ENCODE assay signal across 17 cellular contexts in the genomic region with DNA sequence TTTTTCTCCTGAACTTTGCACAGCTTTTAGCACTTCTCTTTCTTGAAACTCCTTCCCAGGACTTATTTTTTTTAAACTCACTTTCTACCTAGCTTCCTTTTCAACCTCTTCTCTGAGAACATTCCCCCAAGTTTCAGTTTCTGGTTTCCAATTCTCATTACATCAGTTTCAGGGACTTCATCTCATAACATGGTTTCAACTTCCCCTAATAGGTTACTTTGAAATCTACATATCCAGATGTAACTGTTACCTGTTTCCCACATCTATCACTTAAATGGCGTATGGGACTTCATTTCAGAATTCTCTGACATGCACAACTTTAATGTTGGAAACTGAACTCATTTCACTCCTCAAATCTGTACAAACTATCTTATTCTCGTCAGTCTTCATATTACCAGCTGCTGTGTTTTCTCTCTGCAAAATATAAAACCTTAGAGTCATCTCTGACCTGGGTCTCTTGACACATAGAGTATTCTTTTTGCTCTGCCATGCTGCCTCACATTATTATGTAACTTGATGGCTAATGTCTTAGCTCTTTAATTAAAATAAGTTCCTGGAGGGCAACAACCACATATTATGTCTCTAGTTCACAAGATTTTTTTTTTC.
A peak's percentile ranks its signal among the peaks of the same experiment; 100 is the strongest.
DNase-seq lines count a peak whose midpoint lies in the region; ATAC-seq and TF ChIP-seq lines count a peak whose summit lies in the region.
"Had no signal": no experiment of that assay in that cellular context is flagged by ENCODE, and none has a peak within 500 bp of the region (broad histone marks: within the 10 kb centered on the region; RNA-seq: fewer than 3 reads in every experiment).

No MANE protein-coding gene starts in this region.

- H3K27me3 ChIP-seq in KMS-11 (ENCODE audit: insufficient read depth, low read depth): no peaks in the 10 kb centered on the region
- H3K27me3 ChIP-seq: heart right ventricle, vagina had no signal

- H3K27ac Mint-ChIP-seq in activated naive CD4-positive, alpha-beta T cell treated with anti-CD3 and anti-CD28 coated beads, Interleukin-2, amount 50 U/mL, for 24 hours: peak overlapping the region; percentile 59
- H3K27ac Mint-ChIP-seq in stimulated activated naive CD8-positive, alpha-beta T cell treated with anti-CD3 and anti-CD28 coated beads, Interleukin-15, amount 100 ng/mL, for 72 hours: peak overlapping the region; percentile 4 to 80
- H3K27ac Mint-ChIP-seq in effector memory CD8-positive, alpha-beta T cell: peak overlapping the region in 1 of 2 donors; percentile 4
- H3K27ac Mint-ChIP-seq: activated CD4-positive, alpha-beta memory T cell treated with anti-CD3 and anti-CD28 coated beads, Interleukin-2, amount 10 ng/mL, durations not matched to agents 7 days and 5 days had no signal

- H4K20me1 ChIP-seq in KMS-11 (ENCODE audit: insufficient read depth): no peaks in the 10 kb centered on the region

- H3K27ac ChIP-seq in KMS-11: no peak overlapping the region
- H3K27ac ChIP-seq: epithelial cell of prostate, heart right ventricle, vagina had no signal

- H2AFZ ChIP-seq in KMS-11 (ENCODE audit: low read depth): no peak overlapping the region

- no peak for TF ChIP-seq CTCF in KMS-11 (conservative IDR thresholded peaks at IDR 0.05; ENCODE audit: low read depth, low read length)

- H3K4me3 ChIP-seq in KMS-11 (IDR thresholded peaks at IDR 0.05; ENCODE audit: insufficient read depth, low read depth, low read length): no peak overlapping the region
- H3K4me3 ChIP-seq: heart right ventricle, vagina had no signal

- H3K4me1 Mint-ChIP-seq in activated naive CD4-positive, alpha-beta T cell treated with anti-CD3 and anti-CD28 coated beads, Interleukin-2, amount 50 U/mL, for 24 hours: peaks cover 4% of the 10 kb centered on the region
- peaks cover 10% of the 10 kb centered on the region for H3K4me1 Mint-ChIP-seq in stimulated activated naive CD8-positive, alpha-beta T cell treated with anti-CD3 and anti-CD28 coated beads, Interleukin-15, amount 100 ng/mL, for 72 hours
- H3K4me1 Mint-ChIP-seq in effector memory CD8-positive, alpha-beta T cell (ENCODE audit: low read depth in 2 of 2): no peaks in the 10 kb centered on the region

- peaks cover 22% of the 10 kb centered on the region for H3K36me3 Mint-ChIP-seq in activated naive CD4-positive, alpha-beta T cell treated with anti-CD3 and anti-CD28 coated beads, Interleukin-2, amount 50 U/mL, for 24 hours
- peaks cover 42% of the 10 kb centered on the region for H3K36me3 Mint-ChIP-seq in effector memory CD8-positive, alpha-beta T cell (ENCODE audit: insufficient read depth)

- ATAC-seq in GM21529 (IDR thresholded peaks at IDR 0.05; ENCODE audit: unreplicated experiment): peak; percentile 79
- ATAC-seq in stimulated activated naive CD8-positive, alpha-beta T cell treated with anti-CD3 and anti-CD28 coated beads, Interleukin-15, amount 100 ng/mL, for 72 hours: peak; percentile 89
- ATAC-seq in effector memory CD8-positive, alpha-beta T cell (replicated peaks): no peak
- ATAC-seq: heart right ventricle, left colon had no signal

- 0 out of 2 replicates have a peak overlapping the region, but pooled peaks have one; percentile 19 for H3K4me2 ChIP-seq in KMS-11

- H3K4me1 ChIP-seq in KMS-11 (ENCODE audit: low read depth, poor library complexity, severe bottlenecking): peaks cover 18% of the 10 kb centered on the region
- H3K4me1 ChIP-seq: heart right ventricle, vagina had no signal

- H3K4me3 Mint-ChIP-seq in activated naive CD4-positive, alpha-beta T cell treated with anti-CD3 and anti-CD28 coated beads, Interleukin-2, amount 50 U/mL, for 24 hours: no peak overlapping the region
- H3K4me3 Mint-ChIP-seq in stimulated activated naive CD8-positive, alpha-beta T cell treated with anti-CD3 and anti-CD28 coated beads, Interleukin-15, amount 100 ng/mL, for 72 hours: peak overlapping the region in 1 of 2 donors; percentile 25
- H3K4me3 Mint-ChIP-seq in effector memory CD8-positive, alpha-beta T cell: no peak overlapping the region
- H3K4me3 Mint-ChIP-seq: activated CD4-positive, alpha-beta memory T cell treated with anti-CD3 and anti-CD28 coated beads, Interleukin-2, amount 10 ng/mL, durations not matched to agents 7 days and 5 days had no signal

- no peak overlapping the region for H3K9ac ChIP-seq in KMS-11

- no peak for DNase-seq in activated naive CD4-positive, alpha-beta T cell (lab: John Stamatoyannopoulos, UW)
- no peak for DNase-seq in stimulated activated naive CD8-positive, alpha-beta T cell treated with anti-CD3 and anti-CD28 coated beads, Interleukin-15, amount 100 ng/mL, for 72 hours
- DNase-seq in NCI-H226 (no peak), EL (no peak)
- no peak for DNase-seq in effector memory CD8-positive, alpha-beta T cell
- DNase-seq: activated CD4-positive, alpha-beta memory T cell treated with anti-CD3 and anti-CD28 coated beads, Interleukin-2, amount 10 ng/mL, durations not matched to agents 7 days and 5 days; heart right ventricle; left colon; NCI-H1092; NCI-H510A; RPMI8226; stimulated activated CD8-positive, alpha-beta memory T cell treated with anti-CD3 and anti-CD28 coated beads, Interleukin-4, amount 100 ng/mL, for 48 hours had no signal

- H3K36me3 ChIP-seq in KMS-11 (ENCODE audit: insufficient read depth): no peaks in the 10 kb centered on the region

- no peaks in the 10 kb centered on the region for H3K9me3 Mint-ChIP-seq in activated naive CD4-positive, alpha-beta T cell treated with anti-CD3 and anti-CD28 coated beads, Interleukin-2, amount 50 U/mL, for 24 hours
- no peaks in the 10 kb centered on the region for H3K9me3 Mint-ChIP-seq in stimulated activated naive CD8-positive, alpha-beta T cell treated with anti-CD3 and anti-CD28 coated beads, Interleukin-15, amount 100 ng/mL, for 72 hours
- H3K9me3 Mint-ChIP-seq in effector memory CD8-positive, alpha-beta T cell: no peaks in the 10 kb centered on the region
- H3K9me3 Mint-ChIP-seq: activated CD4-positive, alpha-beta memory T cell treated with anti-CD3 and anti-CD28 coated beads, Interleukin-2, amount 10 ng/mL, durations not matched to agents 7 days and 5 days had no signal

- H3K79me2 ChIP-seq in KMS-11 (ENCODE audit: insufficient read depth, low read depth): no peaks in the 10 kb centered on the region

- H3K27me3 Mint-ChIP-seq in activated naive CD4-positive, alpha-beta T cell treated with anti-CD3 and anti-CD28 coated beads, Interleukin-2, amount 50 U/mL, for 24 hours: no peaks in the 10 kb centered on the region
- no peaks in the 10 kb centered on the region for H3K27me3 Mint-ChIP-seq in stimulated activated naive CD8-positive, alpha-beta T cell treated with anti-CD3 and anti-CD28 coated beads, Interleukin-15, amount 100 ng/mL, for 72 hours
- H3K27me3 Mint-ChIP-seq in effector memory CD8-positive, alpha-beta T cell: no peaks in the 10 kb centered on the region
- H3K27me3 Mint-ChIP-seq: activated CD4-positive, alpha-beta memory T cell treated with anti-CD3 and anti-CD28 coated beads, Interleukin-2, amount 10 ng/mL, durations not matched to agents 7 days and 5 days had no signal
